In genomic region chr16:68380676-68381362, GRCh38 we compare ENCODE assay signal across 17 cellular contexts.
"Had no signal": no experiment of that assay in that cellular context is flagged by ENCODE, and none has a peak within 500 bp of the region (broad histone marks: within the 10 kb centered on the region; RNA-seq: fewer than 3 reads in every experiment).

No MANE protein-coding gene starts in this region.

- H3K27ac ChIP-seq: cardiac muscle cell, colonic mucosa, esophagus squamous epithelium, hepatocyte, right atrium auricular region, stomach, thyroid gland, VCaP had no signal

- H3K27me3 Mint-ChIP-seq: activated T-cell treated with anti-CD3 and anti-CD28 coated beads, Interleukin-2, amount 50 U/mL, for 24 hours had no signal

- H3K4me3 ChIP-seq: cardiac muscle cell, colonic mucosa, esophagus squamous epithelium, hepatocyte, right atrium auricular region, stomach, thyroid gland had no signal

- H3K27ac Mint-ChIP-seq: activated CD4-positive, alpha-beta memory T cell treated with anti-CD3 and anti-CD28 coated beads, Interleukin-2, amount 10 ng/mL, durations not matched to agents 7 days and 5 days; activated T-cell treated with anti-CD3 and anti-CD28 coated beads, Interleukin-2, amount 50 U/mL, for 24 hours; naive thymus-derived CD8-positive, alpha-beta T cell; progenitor cell of endocrine pancreas had no signal

- ATAC-seq: naive thymus-derived CD8-positive, alpha-beta T cell had no signal

- DNase-seq: activated CD4-positive, alpha-beta memory T cell treated with anti-CD3 and anti-CD28 coated beads, Interleukin-2, amount 10 ng/mL, durations not matched to agents 7 days and 5 days; activated effector memory CD4-positive, alpha-beta T cell treated with Interleukin-2 at 50 U/mL for 16 hours; activated naive CD4-positive, alpha-beta T cell treated with anti-CD3 and anti-CD28 coated beads, Interleukin-2, amount 50 U/mL, for 16 hours; activated T-cell treated with anti-CD3 and anti-CD28 coated beads, Interleukin-2, amount 50 U/mL, for 24 hours; colonic mucosa; effector CD4-positive, alpha-beta T cell; esophagus squamous epithelium; naive thymus-derived CD8-positive, alpha-beta T cell; nucleus accumbens; small intestine; stomach; thyroid gland had no signal

- H3K9me3 Mint-ChIP-seq: activated CD4-positive, alpha-beta memory T cell treated with anti-CD3 and anti-CD28 coated beads, Interleukin-2, amount 10 ng/mL, durations not matched to agents 7 days and 5 days; activated T-cell treated with anti-CD3 and anti-CD28 coated beads, Interleukin-2, amount 50 U/mL, for 24 hours; naive thymus-derived CD8-positive, alpha-beta T cell had no signal

- H3K36me3 ChIP-seq: cardiac muscle cell, colonic mucosa, esophagus squamous epithelium, right atrium auricular region, thyroid gland had no signal

- H3K9me3 ChIP-seq: colonic mucosa, esophagus squamous epithelium, right atrium auricular region, stomach, thyroid gland had no signal

- H3K4me2 ChIP-seq: hepatocyte had no signal

- H2AFZ ChIP-seq: hepatocyte had no signal

- H3K27me3 ChIP-seq: cardiac muscle cell, colonic mucosa, hepatocyte, right atrium auricular region, stomach, thyroid gland had no signal

- H3K4me3 Mint-ChIP-seq: activated CD4-positive, alpha-beta memory T cell treated with anti-CD3 and anti-CD28 coated beads, Interleukin-2, amount 10 ng/mL, durations not matched to agents 7 days and 5 days; activated T-cell treated with anti-CD3 and anti-CD28 coated beads, Interleukin-2, amount 50 U/mL, for 24 hours; naive thymus-derived CD8-positive, alpha-beta T cell had no signal

- H3K36me3 Mint-ChIP-seq: naive thymus-derived CD8-positive, alpha-beta T cell had no signal

- H3K79me2 ChIP-seq: hepatocyte had no signal
